ENCODE assay signal across 12 cellular contexts in the genomic region with DNA sequence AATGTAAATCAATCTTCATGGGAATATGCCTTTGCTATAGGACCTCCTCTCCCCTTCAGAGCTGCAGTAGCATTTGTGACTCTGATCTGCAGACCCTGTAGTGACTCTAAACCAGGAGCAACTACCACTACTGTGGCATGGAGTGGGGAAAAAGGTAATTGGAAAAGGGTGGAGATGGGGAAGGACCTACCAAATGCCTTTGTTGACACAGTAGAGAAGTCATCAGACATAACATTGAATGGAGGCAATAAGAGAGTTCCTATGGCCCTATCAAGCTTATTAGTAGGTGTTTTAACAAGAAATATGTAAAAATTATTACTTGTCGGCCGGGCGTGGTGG. TPM values are rescaled to one million over a fixed set of nuclear protein-coding genes. Genes with fewer than 3 reads are reported as not detected.
DNase-seq lines count a peak whose midpoint lies in the region; ATAC-seq and TF ChIP-seq lines count a peak whose summit lies in the region.
"Had no signal": no experiment of that assay in that cellular context is flagged by ENCODE, and none has a peak within 500 bp of the region (broad histone marks: within the 10 kb centered on the region; RNA-seq: fewer than 3 reads in every experiment).

No MANE protein-coding gene starts in this region.

- TF ChIP-seq EP300 in gastroesophageal sphincter (IDR thresholded peaks at IDR 0.05) = no peak

- H3K27me3 ChIP-seq in CD8-positive, alpha-beta T cell (ENCODE audit: insufficient read depth, low read length) = no peaks in the 10 kb centered on the region
- H3K27me3 ChIP-seq in PC-3 (ENCODE audit: low read length) (no peaks in the 10 kb centered on the region), gastroesophageal sphincter (no peaks in the 10 kb centered on the region)

- no TSS peak for BruUV-seq in PC-3 (replicated peaks; lab: Mats Ljungman, UMichigan)

- peak overlapping the region; percentile 91 for H3K4me2 ChIP-seq in PC-3 (ENCODE audit: low read length)

- peaks cover 71% of the 10 kb centered on the region for H3K79me2 ChIP-seq in PC-3 (ENCODE audit: low read length)

- peaks cover 32% of the 10 kb centered on the region for H3K4me1 ChIP-seq in CD8-positive, alpha-beta T cell (ENCODE audit: insufficient read depth, low read length)
- H3K4me1 ChIP-seq in PC-3 (ENCODE audit: insufficient read depth, low read length) (peaks cover 49% of the 10 kb centered on the region), gastroesophageal sphincter (peaks cover 0 to 67% (median 31%) of the 10 kb centered on the region in 3 donors)

- TF ChIP-seq CTCF in CD8-positive, alpha-beta T cell (IDR thresholded peaks at IDR 0.05) = no peak
- TF ChIP-seq CTCF in PC-3 (conservative IDR thresholded peaks at IDR 0.05; ENCODE audit: low read depth, low read length) (no peak), gastroesophageal sphincter (IDR thresholded peaks at IDR 0.05) (no peak), progenitor cell of endocrine pancreas (IDR thresholded peaks at IDR 0.05; ENCODE audit: unreplicated experiment) (no peak), GM13977 (IDR thresholded peaks at IDR 0.05; ENCODE audit: extremely low read depth, insufficient read depth, missing control alignments) (no peak)

- no peak overlapping the region for H3K4me3 ChIP-seq in CD8-positive, alpha-beta T cell (ENCODE audit: low read depth, low read length)
- H3K4me3 ChIP-seq in PC-3 (ENCODE audit: low read length) = peak overlapping the region; percentile 80
- H3K4me3 ChIP-seq in gastroesophageal sphincter = no peak overlapping the region

- CTCF ChIA-PET in CD8-positive, alpha-beta T cell (lab: Charles Lee) = interaction anchor here (0.7 to 1.5 kb wide), 2 partner anchors 10 to 1364 kb away, joined by 3 to 6 read pairs; no protein-coding TSS in a partner anchor
- CTCF ChIA-PET in PC-3 (lab: Charles Lee) = no interaction called here

- no peak overlapping the region for H3K27ac Mint-ChIP-seq in CD8-positive, alpha-beta T cell
- peak overlapping the region; percentile 89 for H3K27ac Mint-ChIP-seq in progenitor cell of endocrine pancreas

- H3K4me3 Mint-ChIP-seq in CD8-positive, alpha-beta T cell = peak overlapping the region; percentile 52
- peak overlapping the region; percentile 25 for H3K4me3 Mint-ChIP-seq in progenitor cell of endocrine pancreas (ENCODE audit: low read depth)

- peaks cover 7% of the 10 kb centered on the region for H3F3A ChIP-seq in PC-3 (ENCODE audit: low read length, unreplicated experiment)

- H3K9ac ChIP-seq in PC-3 (ENCODE audit: low read length) = no peak overlapping the region

- no CpG with 5 or more reads among the region's 3 CpGs for WGBS in gastroesophageal sphincter (ENCODE audit: low coverage in 1 of 2), 2 donors

- no peaks in the 10 kb centered on the region for H3K36me3 ChIP-seq in CD8-positive, alpha-beta T cell (ENCODE audit: insufficient read depth, low read length)
- H3K36me3 ChIP-seq in PC-3 (ENCODE audit: low read depth, low read length) (no peaks in the 10 kb centered on the region), gastroesophageal sphincter (no peaks in the 10 kb centered on the region)

- POLR2A ChIA-PET in CD8-positive, alpha-beta T cell (lab: Charles Lee) = interaction anchor here (1.1 kb wide), 2 partner anchors 10 to 117 kb away, joined by 3 read pairs; a partner anchor contains a TSS
- POLR2A ChIA-PET in PC-3 (lab: Charles Lee; ENCODE audit: unreplicated experiment) = interaction anchor here (0.6 to 0.7 kb wide), 2 partner anchors 13 to 1133 kb away, joined by 5 to 14 read pairs; no protein-coding TSS in a partner anchor

- no peaks in the 10 kb centered on the region for H3K9me3 Mint-ChIP-seq in CD8-positive, alpha-beta T cell
- H3K9me3 Mint-ChIP-seq in progenitor cell of endocrine pancreas (ENCODE audit: low read depth) = peaks cover 4% of the 10 kb centered on the region

- intact Hi-C loops in CD8-positive, alpha-beta T cell (cut with DNase I, micrococcal nuclease) = loop anchor here in 1 of 2 experiments (2.0 kb wide), 1 partner anchor 15 kb away; no protein-coding TSS in a partner anchor
- intact Hi-C loops in PC-3 (cut with micrococcal nuclease) = no loop called here

- peaks cover 29% of the 10 kb centered on the region for H4K20me1 ChIP-seq in PC-3 (ENCODE audit: low read length)

- TF ChIP-seq POLR2A in gastroesophageal sphincter (IDR thresholded peaks at IDR 0.05) = no peak

- no peak for ATAC-seq in CD8-positive, alpha-beta T cell
- no peak for ATAC-seq in PC-3
- ATAC-seq in gastroesophageal sphincter = no peak
- no peak for ATAC-seq in GM18868 (IDR thresholded peaks at IDR 0.05; ENCODE audit: unreplicated experiment)
- ATAC-seq in GM21529 (IDR thresholded peaks at IDR 0.05; ENCODE audit: unreplicated experiment) = no peak
- ATAC-seq: sciatic nerve had no signal

- H2AFZ ChIP-seq in PC-3 (ENCODE audit: low read length) = no peak overlapping the region

- no peaks in the 10 kb centered on the region for H3K27me3 Mint-ChIP-seq in CD8-positive, alpha-beta T cell (ENCODE audit: low read depth)
- no peaks in the 10 kb centered on the region for H3K27me3 Mint-ChIP-seq in progenitor cell of endocrine pancreas

- H3K9me3 ChIP-seq in CD8-positive, alpha-beta T cell (ENCODE audit: low read length) = no peaks in the 10 kb centered on the region
- H3K9me3 ChIP-seq in PC-3 (ENCODE audit: low read length) (no peaks in the 10 kb centered on the region), gastroesophageal sphincter (no peaks in the 10 kb centered on the region)

- H3K36me3 Mint-ChIP-seq in CD8-positive, alpha-beta T cell = peaks cover 3% of the 10 kb centered on the region
- peaks cover 8% of the 10 kb centered on the region for H3K36me3 Mint-ChIP-seq in progenitor cell of endocrine pancreas (ENCODE audit: insufficient read depth)

- H3K27ac ChIP-seq in CD8-positive, alpha-beta T cell (ENCODE audit: low read depth, low read length) = no peak overlapping the region
- peak overlapping the region; percentile 5; the same call in 1 of the 2 replicates for H3K27ac ChIP-seq in PC-3 (ENCODE audit: low read length)
- H3K27ac ChIP-seq in gastroesophageal sphincter = peak overlapping the region; percentile 30 to 98 (median 89)

- in situ Hi-C loops in GM13977 (cut with MboI; ENCODE audit: low pct_unique_long_range_greater_than_20kb, low sequenced_read_pairs, unreplicated experiment) = no loop called here

- H3K9me2 ChIP-seq in PC-3 (replicated peaks; ENCODE audit: low read length) = no peaks in the 10 kb centered on the region

- peaks cover 41% of the 10 kb centered on the region for H3K4me1 Mint-ChIP-seq in CD8-positive, alpha-beta T cell (ENCODE audit: low read depth)
- H3K4me1 Mint-ChIP-seq in progenitor cell of endocrine pancreas (ENCODE audit: low read depth) = peaks cover 24% of the 10 kb centered on the region

- no peak for DNase-seq in CD8-positive, alpha-beta T cell
- DNase-seq in PC-3 (peak; percentile 19), progenitor cell of endocrine pancreas (ENCODE audit: low spot score, unreplicated experiment) (no peak), GM13977 (ENCODE audit: low spot score) (no peak), SW480 (ENCODE audit: low spot score) (no peak)
- DNase-seq: DMS79, kidney glomerular epithelial cell, NCI-H2227 treated with DMSO at 0.1 percent for 48 hours had no signal

RNA-seq across cellular contexts. Expression of a gene that starts 4.7 kb away (rescaled TPM):
- 1 to 10 TPM; 2.1 to 2.2 TPM for total RNA-seq in CD8-positive, alpha-beta T cell
- 269 and 324 TPM in 2 replicates for total RNA-seq in PC-3 (2014; rRNA removed)
- 100 to 1,000 TPM; 287 to 496 (median 351) TPM for total RNA-seq in gastroesophageal sphincter
- total RNA-seq in progenitor cell of endocrine pancreas = 52.5 and 56.6 TPM in 2 replicates

RNA-seq across cellular contexts. Expression of a gene that starts 4.9 kb away (rescaled TPM):
- total RNA-seq in CD8-positive, alpha-beta T cell = 1 to 10 TPM; 1.2 TPM
- total RNA-seq in PC-3 (2014; rRNA removed) (0.26 and 0.69 TPM in 2 replicates), gastroesophageal sphincter (1 to 10 TPM; 1.9 to 3.9 (median 2.6) TPM), progenitor cell of endocrine pancreas (2.4 and 2.5 TPM in 2 replicates)

RNA-seq across cellular contexts. Expression of a gene that starts 7.5 kb away (rescaled TPM):
- 1 to 10 TPM; 4.9 to 5.2 TPM for total RNA-seq in CD8-positive, alpha-beta T cell
- 265 and 331 TPM in 2 replicates for total RNA-seq in PC-3 (2014; rRNA removed)
- total RNA-seq in gastroesophageal sphincter = 100 to 1,000 TPM; 198 to 260 (median 219) TPM
- 152 and 165 TPM in 2 replicates for total RNA-seq in progenitor cell of endocrine pancreas

RNA-seq across cellular contexts. Expression of a gene that starts 13.3 kb away (rescaled TPM):
- 10 to 100 TPM; 19.6 to 26.4 TPM for total RNA-seq in CD8-positive, alpha-beta T cell
- 93.7 and 143 TPM in 2 replicates for total RNA-seq in PC-3 (2014; rRNA removed)
- total RNA-seq in gastroesophageal sphincter = 10 to 100 TPM; 18.0 to 31.7 (median 28.5) TPM
- total RNA-seq in progenitor cell of endocrine pancreas = 80.4 and 82.9 TPM in 2 replicates

RNA-seq across cellular contexts. Expression of a gene that starts 24.5 kb away (rescaled TPM):
- total RNA-seq in CD8-positive, alpha-beta T cell = 10 to 100 TPM; 29.8 to 33.3 TPM
- total RNA-seq in PC-3 (2014; rRNA removed) (89.8 and 130 TPM in 2 replicates), gastroesophageal sphincter (10 to 100 TPM; 25.4 to 50.6 (median 29.9) TPM), progenitor cell of endocrine pancreas (85.6 and 92.6 TPM in 2 replicates)

Comparison
In these comparisons a context has a peak if more than half of its experiments do, and no peak if none do; other contexts are left out.
1. RNA of a gene that starts 4.7 kb away (total RNA-seq): 287 to 496 TPM in gastroesophageal sphincter, 269 to 324 TPM in PC-3 and 52.5 to 56.6 TPM in progenitor cell of endocrine pancreas; 2.1 to 2.2 TPM in CD8-positive, alpha-beta T cell; every median in the first group is over 10 times any median in the second.
2. RNA of a gene that starts 7.5 kb away (total RNA-seq): 265 to 331 TPM in PC-3, 198 to 260 TPM in gastroesophageal sphincter and 152 to 165 TPM in progenitor cell of endocrine pancreas; 4.9 to 5.2 TPM in CD8-positive, alpha-beta T cell; every median in the first group is over 10 times any median in the second.